ENCODE assay signal across 1 cellular context in the genomic region with DNA sequence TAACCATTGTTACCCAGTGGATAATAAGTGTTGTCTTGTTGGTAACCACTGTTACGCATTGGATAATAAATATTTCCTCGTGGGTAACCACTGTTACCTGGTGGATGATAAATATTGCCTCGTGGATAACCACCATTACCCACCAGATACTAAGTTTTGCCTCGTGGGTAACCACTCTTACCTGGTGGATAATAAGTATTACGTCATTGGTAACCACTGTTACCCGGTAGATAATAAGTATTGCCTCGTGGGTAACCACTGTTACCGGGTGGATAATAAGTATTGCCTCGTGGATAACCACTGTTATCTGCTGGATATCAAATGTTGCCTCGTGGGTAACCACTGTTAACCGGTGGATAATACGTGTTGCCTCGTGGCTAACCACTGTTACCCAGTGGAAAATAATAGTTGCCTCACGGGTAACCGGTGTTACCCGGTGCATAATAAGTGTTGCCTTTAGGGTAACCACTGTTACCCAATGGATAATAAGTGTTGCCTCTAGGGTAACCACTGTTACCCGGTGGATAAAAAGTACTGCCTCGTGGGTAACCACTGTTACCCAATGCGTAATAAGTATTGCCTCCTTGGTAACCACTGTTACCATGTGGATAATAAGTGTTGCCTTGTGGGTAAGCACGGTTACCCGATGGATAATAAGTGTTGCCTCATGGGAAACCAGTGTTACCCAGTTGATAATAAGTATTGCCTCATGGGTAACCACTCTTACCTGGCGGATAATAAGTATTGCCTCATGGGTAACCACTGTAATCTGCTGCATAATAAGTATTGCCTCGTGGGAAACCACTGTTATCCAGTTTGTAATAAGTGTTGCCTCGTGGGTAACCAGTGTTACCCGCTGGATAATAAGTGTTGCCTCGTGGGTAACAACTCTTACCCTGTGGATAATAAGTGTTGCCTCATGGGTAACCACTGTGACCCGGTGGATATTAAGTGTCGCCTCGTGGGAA.
TF ChIP-seq lines count a peak whose summit lies in the region.

No MANE protein-coding gene starts in this region.

TF ChIP-seq in GM12878, 131 proteins besides CTCF, POLR2A, EP300 and RAD21 (continues in another document):
- TF ChIP-seq NRF1 (conservative IDR thresholded peaks at IDR 0.05; ENCODE audit: low read depth, low read length) (no peak), SMC3 (IDR thresholded peaks at IDR 0.05; ENCODE audit: borderline replicate concordance, low read length) (no peak), JUND (IDR thresholded peaks at IDR 0.05; ENCODE audit: low read depth, low read length) (no peak), HDAC2 (IDR thresholded peaks at IDR 0.05) (no peak), STAT1 (conservative IDR thresholded peaks at IDR 0.05) (no peak), ASH2L (IDR thresholded peaks at IDR 0.05; ENCODE audit: borderline replicate concordance, low read depth) (no peak), ZNF274 (IDR thresholded peaks at IDR 0.05; ENCODE audit: insufficient read depth, insufficient read length) (no peak), TBL1XR1 (IDR thresholded peaks at IDR 0.05; ENCODE audit: low read depth, low read length) (peak; percentile 18), ZNF24 (IDR thresholded peaks at IDR 0.05) (peak; percentile 98), HDAC6 (IDR thresholded peaks at IDR 0.05; ENCODE audit: unreplicated experiment) (no peak), PML (IDR thresholded peaks at IDR 0.05; ENCODE audit: low read length) (no peak), CHD2 (IDR thresholded peaks at IDR 0.05; ENCODE audit: borderline replicate concordance, low read depth, low read length) (no peak), YBX1 (IDR thresholded peaks at IDR 0.05) (no peak), ZNF217 (IDR thresholded peaks at IDR 0.05) (peak; percentile 91), ETV6 (conservative IDR thresholded peaks at IDR 0.05 in 1 of 2, IDR thresholded peaks at IDR 0.05 in 1 of 2; ENCODE audit: borderline replicate concordance in 1 of 2, low read depth in 1 of 2) (no peak), POLR2AphosphoS5 (IDR thresholded peaks at IDR 0.05; ENCODE audit: low read length) (peak; percentile 62; the same call in 1 of the 2 replicates), EGR1 (IDR thresholded peaks at IDR 0.05; ENCODE audit: borderline replicate concordance in 1 of 2, low read depth in 2 of 2, low read length in 2 of 2) (no peak), PAX8 (IDR thresholded peaks at IDR 0.05) (no peak), FOXM1 (IDR thresholded peaks at IDR 0.05; ENCODE audit: low read depth, low read length) (0 out of 2 replicates have a peak, but pooled peaks have one; percentile 9), CHD1 (IDR thresholded peaks at IDR 0.05; ENCODE audit: low read depth, low read length) (no peak)
- TF ChIP-seq, protein P1, sequence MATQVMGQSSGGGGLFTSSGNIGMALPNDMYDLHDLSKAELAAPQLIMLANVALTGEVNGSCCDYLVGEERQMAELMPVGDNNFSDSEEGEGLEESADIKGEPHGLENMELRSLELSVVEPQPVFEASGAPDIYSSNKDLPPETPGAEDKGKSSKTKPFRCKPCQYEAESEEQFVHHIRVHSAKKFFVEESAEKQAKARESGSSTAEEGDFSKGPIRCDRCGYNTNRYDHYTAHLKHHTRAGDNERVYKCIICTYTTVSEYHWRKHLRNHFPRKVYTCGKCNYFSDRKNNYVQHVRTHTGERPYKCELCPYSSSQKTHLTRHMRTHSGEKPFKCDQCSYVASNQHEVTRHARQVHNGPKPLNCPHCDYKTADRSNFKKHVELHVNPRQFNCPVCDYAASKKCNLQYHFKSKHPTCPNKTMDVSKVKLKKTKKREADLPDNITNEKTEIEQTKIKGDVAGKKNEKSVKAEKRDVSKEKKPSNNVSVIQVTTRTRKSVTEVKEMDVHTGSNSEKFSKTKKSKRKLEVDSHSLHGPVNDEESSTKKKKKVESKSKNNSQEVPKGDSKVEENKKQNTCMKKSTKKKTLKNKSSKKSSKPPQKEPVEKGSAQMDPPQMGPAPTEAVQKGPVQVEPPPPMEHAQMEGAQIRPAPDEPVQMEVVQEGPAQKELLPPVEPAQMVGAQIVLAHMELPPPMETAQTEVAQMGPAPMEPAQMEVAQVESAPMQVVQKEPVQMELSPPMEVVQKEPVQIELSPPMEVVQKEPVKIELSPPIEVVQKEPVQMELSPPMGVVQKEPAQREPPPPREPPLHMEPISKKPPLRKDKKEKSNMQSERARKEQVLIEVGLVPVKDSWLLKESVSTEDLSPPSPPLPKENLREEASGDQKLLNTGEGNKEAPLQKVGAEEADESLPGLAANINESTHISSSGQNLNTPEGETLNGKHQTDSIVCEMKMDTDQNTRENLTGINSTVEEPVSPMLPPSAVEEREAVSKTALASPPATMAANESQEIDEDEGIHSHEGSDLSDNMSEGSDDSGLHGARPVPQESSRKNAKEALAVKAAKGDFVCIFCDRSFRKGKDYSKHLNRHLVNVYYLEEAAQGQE (IDR thresholded peaks at IDR 0.05; ENCODE audit: low read depth, low read length) = no peak
- TF ChIP-seq, protein P2, sequence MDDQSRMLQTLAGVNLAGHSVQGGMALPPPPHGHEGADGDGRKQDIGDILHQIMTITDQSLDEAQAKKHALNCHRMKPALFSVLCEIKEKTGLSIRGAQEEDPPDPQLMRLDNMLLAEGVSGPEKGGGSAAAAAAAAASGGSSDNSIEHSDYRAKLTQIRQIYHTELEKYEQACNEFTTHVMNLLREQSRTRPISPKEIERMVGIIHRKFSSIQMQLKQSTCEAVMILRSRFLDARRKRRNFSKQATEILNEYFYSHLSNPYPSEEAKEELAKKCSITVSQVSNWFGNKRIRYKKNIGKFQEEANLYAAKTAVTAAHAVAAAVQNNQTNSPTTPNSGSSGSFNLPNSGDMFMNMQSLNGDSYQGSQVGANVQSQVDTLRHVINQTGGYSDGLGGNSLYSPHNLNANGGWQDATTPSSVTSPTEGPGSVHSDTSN (IDR thresholded peaks at IDR 0.05; ENCODE audit: insufficient replicate concordance, low read depth, low read length) = no peak
- TF ChIP-seq, protein P3, sequence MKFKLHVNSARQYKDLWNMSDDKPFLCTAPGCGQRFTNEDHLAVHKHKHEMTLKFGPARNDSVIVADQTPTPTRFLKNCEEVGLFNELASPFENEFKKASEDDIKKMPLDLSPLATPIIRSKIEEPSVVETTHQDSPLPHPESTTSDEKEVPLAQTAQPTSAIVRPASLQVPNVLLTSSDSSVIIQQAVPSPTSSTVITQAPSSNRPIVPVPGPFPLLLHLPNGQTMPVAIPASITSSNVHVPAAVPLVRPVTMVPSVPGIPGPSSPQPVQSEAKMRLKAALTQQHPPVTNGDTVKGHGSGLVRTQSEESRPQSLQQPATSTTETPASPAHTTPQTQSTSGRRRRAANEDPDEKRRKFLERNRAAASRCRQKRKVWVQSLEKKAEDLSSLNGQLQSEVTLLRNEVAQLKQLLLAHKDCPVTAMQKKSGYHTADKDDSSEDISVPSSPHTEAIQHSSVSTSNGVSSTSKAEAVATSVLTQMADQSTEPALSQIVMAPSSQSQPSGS (IDR thresholded peaks at IDR 0.05; ENCODE audit: low read length) = peak; percentile 9; the same call in 1 of the 2 replicates
- TF ChIP-seq, protein P4, sequence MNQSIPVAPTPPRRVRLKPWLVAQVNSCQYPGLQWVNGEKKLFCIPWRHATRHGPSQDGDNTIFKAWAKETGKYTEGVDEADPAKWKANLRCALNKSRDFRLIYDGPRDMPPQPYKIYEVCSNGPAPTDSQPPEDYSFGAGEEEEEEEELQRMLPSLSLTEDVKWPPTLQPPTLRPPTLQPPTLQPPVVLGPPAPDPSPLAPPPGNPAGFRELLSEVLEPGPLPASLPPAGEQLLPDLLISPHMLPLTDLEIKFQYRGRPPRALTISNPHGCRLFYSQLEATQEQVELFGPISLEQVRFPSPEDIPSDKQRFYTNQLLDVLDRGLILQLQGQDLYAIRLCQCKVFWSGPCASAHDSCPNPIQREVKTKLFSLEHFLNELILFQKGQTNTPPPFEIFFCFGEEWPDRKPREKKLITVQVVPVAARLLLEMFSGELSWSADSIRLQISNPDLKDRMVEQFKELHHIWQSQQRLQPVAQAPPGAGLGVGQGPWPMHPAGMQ (IDR thresholded peaks at IDR 0.05; ENCODE audit: borderline replicate concordance) = no peak
- TF ChIP-seq, protein P5, sequence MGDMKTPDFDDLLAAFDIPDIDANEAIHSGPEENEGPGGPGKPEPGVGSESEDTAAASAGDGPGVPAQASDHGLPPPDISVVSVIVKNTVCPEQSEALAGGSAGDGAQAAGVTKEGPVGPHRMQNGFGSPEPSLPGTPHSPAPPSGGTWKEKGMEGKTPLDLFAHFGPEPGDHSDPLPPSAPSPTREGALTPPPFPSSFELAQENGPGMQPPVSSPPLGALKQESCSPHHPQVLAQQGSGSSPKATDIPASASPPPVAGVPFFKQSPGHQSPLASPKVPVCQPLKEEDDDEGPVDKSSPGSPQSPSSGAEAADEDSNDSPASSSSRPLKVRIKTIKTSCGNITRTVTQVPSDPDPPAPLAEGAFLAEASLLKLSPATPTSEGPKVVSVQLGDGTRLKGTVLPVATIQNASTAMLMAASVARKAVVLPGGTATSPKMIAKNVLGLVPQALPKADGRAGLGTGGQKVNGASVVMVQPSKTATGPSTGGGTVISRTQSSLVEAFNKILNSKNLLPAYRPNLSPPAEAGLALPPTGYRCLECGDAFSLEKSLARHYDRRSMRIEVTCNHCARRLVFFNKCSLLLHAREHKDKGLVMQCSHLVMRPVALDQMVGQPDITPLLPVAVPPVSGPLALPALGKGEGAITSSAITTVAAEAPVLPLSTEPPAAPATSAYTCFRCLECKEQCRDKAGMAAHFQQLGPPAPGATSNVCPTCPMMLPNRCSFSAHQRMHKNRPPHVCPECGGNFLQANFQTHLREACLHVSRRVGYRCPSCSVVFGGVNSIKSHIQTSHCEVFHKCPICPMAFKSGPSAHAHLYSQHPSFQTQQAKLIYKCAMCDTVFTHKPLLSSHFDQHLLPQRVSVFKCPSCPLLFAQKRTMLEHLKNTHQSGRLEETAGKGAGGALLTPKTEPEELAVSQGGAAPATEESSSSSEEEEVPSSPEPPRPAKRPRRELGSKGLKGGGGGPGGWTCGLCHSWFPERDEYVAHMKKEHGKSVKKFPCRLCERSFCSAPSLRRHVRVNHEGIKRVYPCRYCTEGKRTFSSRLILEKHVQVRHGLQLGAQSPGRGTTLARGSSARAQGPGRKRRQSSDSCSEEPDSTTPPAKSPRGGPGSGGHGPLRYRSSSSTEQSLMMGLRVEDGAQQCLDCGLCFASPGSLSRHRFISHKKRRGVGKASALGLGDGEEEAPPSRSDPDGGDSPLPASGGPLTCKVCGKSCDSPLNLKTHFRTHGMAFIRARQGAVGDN (IDR thresholded peaks at IDR 0.05) = peak; percentile 60; the same call in 1 of the 2 replicates
- TF ChIP-seq, protein P6, sequence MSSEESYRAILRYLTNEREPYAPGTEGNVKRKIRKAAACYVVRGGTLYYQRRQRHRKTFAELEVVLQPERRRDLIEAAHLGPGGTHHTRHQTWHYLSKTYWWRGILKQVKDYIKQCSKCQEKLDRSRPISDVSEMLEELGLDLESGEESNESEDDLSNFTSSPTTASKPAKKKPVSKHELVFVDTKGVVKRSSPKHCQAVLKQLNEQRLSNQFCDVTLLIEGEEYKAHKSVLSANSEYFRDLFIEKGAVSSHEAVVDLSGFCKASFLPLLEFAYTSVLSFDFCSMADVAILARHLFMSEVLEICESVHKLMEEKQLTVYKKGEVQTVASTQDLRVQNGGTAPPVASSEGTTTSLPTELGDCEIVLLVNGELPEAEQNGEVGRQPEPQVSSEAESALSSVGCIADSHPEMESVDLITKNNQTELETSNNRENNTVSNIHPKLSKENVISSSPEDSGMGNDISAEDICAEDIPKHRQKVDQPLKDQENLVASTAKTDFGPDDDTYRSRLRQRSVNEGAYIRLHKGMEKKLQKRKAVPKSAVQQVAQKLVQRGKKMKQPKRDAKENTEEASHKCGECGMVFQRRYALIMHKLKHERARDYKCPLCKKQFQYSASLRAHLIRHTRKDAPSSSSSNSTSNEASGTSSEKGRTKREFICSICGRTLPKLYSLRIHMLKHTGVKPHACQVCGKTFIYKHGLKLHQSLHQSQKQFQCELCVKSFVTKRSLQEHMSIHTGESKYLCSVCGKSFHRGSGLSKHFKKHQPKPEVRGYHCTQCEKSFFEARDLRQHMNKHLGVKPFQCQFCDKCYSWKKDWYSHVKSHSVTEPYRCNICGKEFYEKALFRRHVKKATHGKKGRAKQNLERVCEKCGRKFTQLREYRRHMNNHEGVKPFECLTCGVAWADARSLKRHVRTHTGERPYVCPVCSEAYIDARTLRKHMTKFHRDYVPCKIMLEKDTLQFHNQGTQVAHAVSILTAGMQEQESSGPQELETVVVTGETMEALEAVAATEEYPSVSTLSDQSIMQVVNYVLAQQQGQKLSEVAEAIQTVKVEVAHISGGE (CRISPR knock-in tag; IDR thresholded peaks at IDR 0.05) = peak; percentile 18; the same call in 1 of the 2 replicates
- TF ChIP-seq, protein P7, sequence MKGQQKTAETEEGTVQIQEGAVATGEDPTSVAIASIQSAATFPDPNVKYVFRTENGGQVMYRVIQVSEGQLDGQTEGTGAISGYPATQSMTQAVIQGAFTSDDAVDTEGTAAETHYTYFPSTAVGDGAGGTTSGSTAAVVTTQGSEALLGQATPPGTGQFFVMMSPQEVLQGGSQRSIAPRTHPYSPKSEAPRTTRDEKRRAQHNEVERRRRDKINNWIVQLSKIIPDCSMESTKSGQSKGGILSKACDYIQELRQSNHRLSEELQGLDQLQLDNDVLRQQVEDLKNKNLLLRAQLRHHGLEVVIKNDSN (IDR thresholded peaks at IDR 0.05; ENCODE audit: borderline replicate concordance, extremely low read length, insufficient read depth, low read depth, low read length) = no peak
- TF ChIP-seq, protein P8, sequence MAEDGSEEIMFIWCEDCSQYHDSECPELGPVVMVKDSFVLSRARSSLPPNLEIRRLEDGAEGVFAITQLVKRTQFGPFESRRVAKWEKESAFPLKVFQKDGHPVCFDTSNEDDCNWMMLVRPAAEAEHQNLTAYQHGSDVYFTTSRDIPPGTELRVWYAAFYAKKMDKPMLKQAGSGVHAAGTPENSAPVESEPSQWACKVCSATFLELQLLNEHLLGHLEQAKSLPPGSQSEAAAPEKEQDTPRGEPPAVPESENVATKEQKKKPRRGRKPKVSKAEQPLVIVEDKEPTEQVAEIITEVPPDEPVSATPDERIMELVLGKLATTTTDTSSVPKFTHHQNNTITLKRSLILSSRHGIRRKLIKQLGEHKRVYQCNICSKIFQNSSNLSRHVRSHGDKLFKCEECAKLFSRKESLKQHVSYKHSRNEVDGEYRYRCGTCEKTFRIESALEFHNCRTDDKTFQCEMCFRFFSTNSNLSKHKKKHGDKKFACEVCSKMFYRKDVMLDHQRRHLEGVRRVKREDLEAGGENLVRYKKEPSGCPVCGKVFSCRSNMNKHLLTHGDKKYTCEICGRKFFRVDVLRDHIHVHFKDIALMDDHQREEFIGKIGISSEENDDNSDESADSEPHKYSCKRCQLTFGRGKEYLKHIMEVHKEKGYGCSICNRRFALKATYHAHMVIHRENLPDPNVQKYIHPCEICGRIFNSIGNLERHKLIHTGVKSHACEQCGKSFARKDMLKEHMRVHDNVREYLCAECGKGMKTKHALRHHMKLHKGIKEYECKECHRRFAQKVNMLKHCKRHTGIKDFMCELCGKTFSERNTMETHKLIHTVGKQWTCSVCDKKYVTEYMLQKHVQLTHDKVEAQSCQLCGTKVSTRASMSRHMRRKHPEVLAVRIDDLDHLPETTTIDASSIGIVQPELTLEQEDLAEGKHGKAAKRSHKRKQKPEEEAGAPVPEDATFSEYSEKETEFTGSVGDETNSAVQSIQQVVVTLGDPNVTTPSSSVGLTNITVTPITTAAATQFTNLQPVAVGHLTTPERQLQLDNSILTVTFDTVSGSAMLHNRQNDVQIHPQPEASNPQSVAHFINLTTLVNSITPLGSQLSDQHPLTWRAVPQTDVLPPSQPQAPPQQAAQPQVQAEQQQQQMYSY (CRISPR knock-in tag; IDR thresholded peaks at IDR 0.05) = peak; percentile 75
